8 cellular contexts compared by ENCODE assay signal in the genomic region with DNA sequence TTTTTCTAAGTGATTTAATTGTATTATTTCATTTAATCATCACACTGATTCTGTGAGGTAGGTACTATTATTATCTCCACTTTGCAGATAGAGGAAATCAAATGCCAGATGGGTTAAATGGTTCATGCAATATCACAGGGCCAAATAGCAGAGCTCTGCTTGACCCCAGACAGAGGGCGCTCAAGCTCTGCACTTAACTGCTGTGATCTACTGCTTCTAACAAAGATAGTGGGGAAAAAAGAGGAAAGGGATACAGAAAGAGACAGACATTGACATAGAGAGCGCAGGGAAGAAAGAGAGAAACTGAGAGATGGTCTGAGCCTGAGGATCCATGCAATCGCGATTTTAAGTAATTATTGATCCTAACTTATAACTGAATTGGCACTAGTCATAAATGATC.
DNase-seq lines count a peak whose midpoint lies in the region; ATAC-seq and TF ChIP-seq lines count a peak whose summit lies in the region.

No MANE protein-coding gene starts in this region.

- POLR2A ChIA-PET in activated CD4-positive, alpha-beta T cell treated with anti-CD3 and anti-CD28 coated beads for 36 hours (lab: Charles Lee), result no interaction called here
- POLR2A ChIA-PET in HEK293T (lab: Yijun Ruan, JAX), result no interaction called here
- POLR2A ChIA-PET in CD4-positive, alpha-beta memory T cell (lab: Charles Lee; ENCODE audit: partially characterized antibody), result no interaction called here

- no peaks in the 10 kb centered on the region for H3K9me3 ChIP-seq in CD4-positive, alpha-beta memory T cell (ENCODE audit: control insufficient read depth in 1 of 2, low read length in 2 of 2)

- no peaks in the 10 kb centered on the region for H3K4me1 Mint-ChIP-seq in activated CD4-positive, alpha-beta T cell treated with anti-CD3 and anti-CD28 coated beads for 36 hours
- no peaks in the 10 kb centered on the region for H3K4me1 Mint-ChIP-seq in CD4-positive, alpha-beta memory T cell

- H3K27me3 Mint-ChIP-seq in activated CD4-positive, alpha-beta T cell treated with anti-CD3 and anti-CD28 coated beads for 36 hours, result no peaks in the 10 kb centered on the region
- no peaks in the 10 kb centered on the region for H3K27me3 Mint-ChIP-seq in CD4-positive, alpha-beta memory T cell

- no peak overlapping the region for H3K27ac Mint-ChIP-seq in activated CD4-positive, alpha-beta T cell treated with anti-CD3 and anti-CD28 coated beads for 36 hours
- no peak overlapping the region for H3K27ac Mint-ChIP-seq in CD4-positive, alpha-beta memory T cell

- intact Hi-C loops in activated CD4-positive, alpha-beta T cell treated with anti-CD3 and anti-CD28 coated beads for 36 hours (cut with DNase I, micrococcal nuclease), result loop anchor here (1.0 to 5.0 kb wide), 3 partner anchors 259 to 821 kb away; no protein-coding TSS in a partner anchor
- intact Hi-C loops in CD4-positive, alpha-beta memory T cell (cut with micrococcal nuclease), result no loop called here

- no peak overlapping the region for H3K27ac ChIP-seq in CD4-positive, alpha-beta memory T cell (ENCODE audit: low read depth, low read length)

- no peaks in the 10 kb centered on the region for H3K36me3 Mint-ChIP-seq in activated CD4-positive, alpha-beta T cell treated with anti-CD3 and anti-CD28 coated beads for 36 hours (ENCODE audit: low read depth)
- H3K36me3 Mint-ChIP-seq in CD4-positive, alpha-beta memory T cell, result no peaks in the 10 kb centered on the region

- no peaks in the 10 kb centered on the region for H3K36me3 ChIP-seq in CD4-positive, alpha-beta memory T cell (ENCODE audit: insufficient read depth, low read length)

- peak; percentile 71 for TF ChIP-seq CTCF in fibroblast of the aortic adventitia (IDR thresholded peaks at IDR 0.05; ENCODE audit: insufficient read depth, low read length)

- no peaks in the 10 kb centered on the region for H3K4me1 ChIP-seq in CD4-positive, alpha-beta memory T cell (ENCODE audit: insufficient read depth, low read length)

- DNase-seq in activated CD4-positive, alpha-beta T cell treated with anti-CD3 and anti-CD28 coated beads for 36 hours, result peak; percentile 61
- DNase-seq in activated CD4-positive, alpha-beta T cell treated with anti-CD3 and anti-CD28 coated beads, Interleukin-2, amount 50 U/mL, for 1 hour, result no peak
- peak; percentile 59 for DNase-seq in HEK293T (ENCODE audit: extremely low spot score)
- peak; percentile 48 for DNase-seq in NCI-H1048 (lab: John Stamatoyannopoulos, UW)
- DNase-seq in SW480 (ENCODE audit: low spot score), result peak; percentile 64
- DNase-seq in fibroblast of the aortic adventitia (ENCODE audit: low read depth), result peak; percentile 55
- peak; percentile 29 for DNase-seq in occipital lobe (lab: John Stamatoyannopoulos, UW)
- no peak for DNase-seq in CD4-positive, alpha-beta memory T cell

- CTCF ChIA-PET in activated CD4-positive, alpha-beta T cell treated with anti-CD3 and anti-CD28 coated beads for 36 hours (lab: Charles Lee), result no interaction called here
- CTCF ChIA-PET in HEK293T (lab: Yijun Ruan, JAX), result interaction anchor here (0.6 kb wide), 1 partner anchor 204 kb away, joined by 3 read pairs; no protein-coding TSS in a partner anchor
- CTCF ChIA-PET in CD4-positive, alpha-beta memory T cell (lab: Charles Lee; ENCODE audit: partially characterized antibody), result no interaction called here

- no peak overlapping the region for H3K4me3 ChIP-seq in fibroblast of the aortic adventitia (ENCODE audit: low read depth, low read length)
- H3K4me3 ChIP-seq in CD4-positive, alpha-beta memory T cell (ENCODE audit: low read length in 2 of 2), result no peak overlapping the region

- H3K27me3 ChIP-seq in CD4-positive, alpha-beta memory T cell (ENCODE audit: insufficient read depth, low read length), result no peaks in the 10 kb centered on the region

- no peak for ATAC-seq in activated CD4-positive, alpha-beta T cell treated with anti-CD3 and anti-CD28 coated beads for 36 hours

- H3K4me3 Mint-ChIP-seq in activated CD4-positive, alpha-beta T cell treated with anti-CD3 and anti-CD28 coated beads for 36 hours, result no peak overlapping the region
- no peak overlapping the region for H3K4me3 Mint-ChIP-seq in CD4-positive, alpha-beta memory T cell

- H3K9me3 Mint-ChIP-seq in activated CD4-positive, alpha-beta T cell treated with anti-CD3 and anti-CD28 coated beads for 36 hours (ENCODE audit: low read depth), result peaks cover 4% of the 10 kb centered on the region
- H3K9me3 Mint-ChIP-seq in CD4-positive, alpha-beta memory T cell, result peaks cover 0 to 4% (median 0%) of the 10 kb centered on the region in 8 donors

TF ChIP-seq in HEK293T, 16 proteins besides CTCF, POLR2A, EP300 and RAD21:
- no peak for TF ChIP-seq FOXA1 (IDR thresholded peaks at IDR 0.05)
- TF ChIP-seq ARNT (IDR thresholded peaks at IDR 0.05), result no peak
- TF ChIP-seq FOXM1 (IDR thresholded peaks at IDR 0.05; ENCODE audit: borderline replicate concordance), result no peak
- no peak for TF ChIP-seq SP1 (IDR thresholded peaks at IDR 0.05)
- TF ChIP-seq TARDBP (IDR thresholded peaks at IDR 0.05), result no peak
- TF ChIP-seq LEF1 (IDR thresholded peaks at IDR 0.05; ENCODE audit: borderline replicate concordance), result no peak
- TF ChIP-seq NFRKB (IDR thresholded peaks at IDR 0.05), result no peak
- TF ChIP-seq, protein P1, sequence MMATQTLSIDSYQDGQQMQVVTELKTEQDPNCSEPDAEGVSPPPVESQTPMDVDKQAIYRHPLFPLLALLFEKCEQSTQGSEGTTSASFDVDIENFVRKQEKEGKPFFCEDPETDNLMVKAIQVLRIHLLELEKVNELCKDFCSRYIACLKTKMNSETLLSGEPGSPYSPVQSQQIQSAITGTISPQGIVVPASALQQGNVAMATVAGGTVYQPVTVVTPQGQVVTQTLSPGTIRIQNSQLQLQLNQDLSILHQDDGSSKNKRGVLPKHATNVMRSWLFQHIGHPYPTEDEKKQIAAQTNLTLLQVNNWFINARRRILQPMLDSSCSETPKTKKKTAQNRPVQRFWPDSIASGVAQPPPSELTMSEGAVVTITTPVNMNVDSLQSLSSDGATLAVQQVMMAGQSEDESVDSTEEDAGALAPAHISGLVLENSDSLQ (IDR thresholded peaks at IDR 0.05), result no peak
- no peak for TF ChIP-seq ELF4 (IDR thresholded peaks at IDR 0.05)
- TF ChIP-seq FOXK2 (IDR thresholded peaks at IDR 0.05), result no peak
- no peak for TF ChIP-seq SUZ12 (IDR thresholded peaks at IDR 0.05)
- no peak for TF ChIP-seq ZNF384 (IDR thresholded peaks at IDR 0.05)
- no peak for TF ChIP-seq HDGF (IDR thresholded peaks at IDR 0.05; ENCODE audit: borderline replicate concordance)
- TF ChIP-seq CTBP1 (IDR thresholded peaks at IDR 0.05; ENCODE audit: borderline replicate concordance), result no peak

Comparison
In these comparisons a context has a peak if more than half of its experiments do, and no peak if none do; other contexts are left out.
1. DNase-seq: peak in activated CD4-positive, alpha-beta T cell treated with anti-CD3 and anti-CD28 coated beads for 36 hours (single experiment), HEK293T (single experiment), NCI-H1048 (single experiment), SW480 (single experiment), fibroblast of the aortic adventitia (single experiment) and occipital lobe (single experiment); none in activated CD4-positive, alpha-beta T cell treated with anti-CD3 and anti-CD28 coated beads, Interleukin-2, amount 50 U/mL, for 1 hour (single experiment) and CD4-positive, alpha-beta memory T cell (0 of 5).